In the genomic region with DNA sequence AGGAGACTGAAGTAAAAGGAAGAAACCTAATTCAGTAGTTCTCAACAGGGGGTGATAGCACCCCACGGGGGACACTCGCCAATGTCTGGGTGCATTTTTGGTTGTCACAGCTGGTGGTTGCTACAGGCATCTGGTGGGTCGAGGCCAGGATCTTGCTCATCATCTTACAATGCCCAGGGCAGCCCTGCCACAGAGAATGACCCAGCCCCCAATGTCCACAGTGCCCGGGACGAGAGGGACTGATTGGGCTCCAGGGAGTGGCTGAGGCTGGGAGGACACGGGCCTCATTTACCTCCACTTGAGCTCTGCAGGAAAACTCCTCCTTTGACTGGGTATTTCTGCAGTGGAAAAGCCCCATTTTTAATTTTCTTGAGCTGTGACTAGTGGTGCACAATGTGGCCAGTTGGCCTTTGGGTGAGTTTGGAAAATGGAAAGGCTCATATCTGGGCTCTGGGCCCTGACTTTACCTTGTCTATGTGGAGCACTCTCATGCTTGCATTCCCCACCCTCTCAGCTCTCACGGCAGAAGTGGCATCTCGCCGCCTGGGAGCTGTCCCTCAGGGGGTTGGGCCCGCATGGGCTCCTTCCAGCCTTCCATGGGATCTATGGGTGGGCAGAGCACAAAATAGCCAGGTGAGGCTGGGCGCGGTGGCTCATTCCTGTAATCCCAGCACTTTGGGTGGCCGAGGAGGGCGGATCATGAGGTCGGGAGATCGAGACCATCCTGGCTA, we compare ENCODE assay signal across 1 cellular context.
TF ChIP-seq lines count a peak whose summit lies in the region.

No MANE protein-coding gene starts in this region.

TF ChIP-seq in IMR-90, 13 proteins besides CTCF, POLR2A, EP300 and RAD21 (continued from another document):
- TF ChIP-seq CEBPB (IDR thresholded peaks at IDR 0.05; ENCODE audit: low read depth, low read length) (no peak), CHD1 (IDR thresholded peaks at IDR 0.05; ENCODE audit: low read depth, low read length) (no peak), MXI1 (IDR thresholded peaks at IDR 0.05; ENCODE audit: borderline replicate concordance, low read depth, low read length) (no peak), SMC3 (IDR thresholded peaks at IDR 0.05; ENCODE audit: low read depth, low read length) (no peak), RFX5 (IDR thresholded peaks at IDR 0.05; ENCODE audit: low read depth, low read length) (no peak), NFE2L2 (IDR thresholded peaks at IDR 0.05; ENCODE audit: low read depth, low read length) (no peak), RCOR1 (IDR thresholded peaks at IDR 0.05; ENCODE audit: insufficient replicate concordance, low read length) (no peak)
- TF ChIP-seq, protein P1, sequence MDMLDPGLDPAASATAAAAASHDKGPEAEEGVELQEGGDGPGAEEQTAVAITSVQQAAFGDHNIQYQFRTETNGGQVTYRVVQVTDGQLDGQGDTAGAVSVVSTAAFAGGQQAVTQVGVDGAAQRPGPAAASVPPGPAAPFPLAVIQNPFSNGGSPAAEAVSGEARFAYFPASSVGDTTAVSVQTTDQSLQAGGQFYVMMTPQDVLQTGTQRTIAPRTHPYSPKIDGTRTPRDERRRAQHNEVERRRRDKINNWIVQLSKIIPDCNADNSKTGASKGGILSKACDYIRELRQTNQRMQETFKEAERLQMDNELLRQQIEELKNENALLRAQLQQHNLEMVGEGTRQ (IDR thresholded peaks at IDR 0.05; ENCODE audit: low read depth, low read length) = no peak
